Comparison of ENCODE assay signal across 8 cellular contexts in genomic region chr17:77444653-77445029, GRCh38.
DNase-seq lines count a peak whose midpoint lies in the region; ATAC-seq, FAIRE-seq and TF ChIP-seq lines count a peak whose summit lies in the region.

No MANE protein-coding gene starts in this region.

- in situ Hi-C loops in gastrocnemius medialis (cut with MboI; ENCODE audit: low sequenced_read_pairs in 4 of 4): no loop called here

- H3K9me3 ChIP-seq in MG63 (no peaks in the 10 kb centered on the region), esophagus (ENCODE audit: control insufficient read depth in 2 of 2, insufficient read depth in 1 of 2, low read depth in 1 of 2, low read length in 1 of 2) (no peaks in the 10 kb centered on the region), gastrocnemius medialis (no peaks in the 10 kb centered on the region)

- H3K27me3 ChIP-seq in MG63 (no peaks in the 10 kb centered on the region), esophagus (ENCODE audit: control insufficient read depth in 1 of 2, insufficient read depth in 2 of 2, low read length in 2 of 2) (no peaks in the 10 kb centered on the region), gastrocnemius medialis (no peaks in the 10 kb centered on the region)

- FAIRE-seq in GM12891 (lab: Jason Lieb, UNC): no peak

- peak overlapping the region; percentile 60 to 83 for H3K27ac ChIP-seq in esophagus (ENCODE audit: low read depth in 2 of 2, low read length in 1 of 2)
- H3K27ac ChIP-seq in gastrocnemius medialis: peak overlapping the region; percentile 42 to 63 (median 50)

- no peak overlapping the region for H3K4me3 ChIP-seq in MG63
- H3K4me3 ChIP-seq in esophagus (ENCODE audit: low read depth in 1 of 2, low read length in 2 of 2): no peak overlapping the region
- H3K4me3 ChIP-seq in gastrocnemius medialis: no peak overlapping the region

- TF ChIP-seq POLR2A in GM12891 (IDR thresholded peaks at IDR 0.05; ENCODE audit: low read depth, low read length) (no peak; the same call in 1 of the 2 replicates), gastrocnemius medialis (IDR thresholded peaks at IDR 0.05) (no peak)

- DNase-seq in GM12891 (ENCODE audit: insufficient read length, low spot score): no peak
- peak; percentile 89 for DNase-seq in MG63
- no peak for DNase-seq in gastrocnemius medialis
- DNase-seq in NCI-H748 (lab: John Stamatoyannopoulos, UW; ENCODE audit: unreplicated experiment): no peak
- DNase-seq in SW480 (ENCODE audit: low spot score): no peak
- no peak for DNase-seq in D341Med (ENCODE audit: low spot score)

- H3K36me3 ChIP-seq in MG63: peaks cover 43% of the 10 kb centered on the region
- peaks cover 0 to 4% of the 10 kb centered on the region in 2 donors for H3K36me3 ChIP-seq in esophagus (ENCODE audit: control insufficient read depth in 2 of 2, insufficient read depth in 2 of 2, low read length in 1 of 2)
- H3K36me3 ChIP-seq in gastrocnemius medialis: no peaks in the 10 kb centered on the region

- H3K4me1 ChIP-seq in esophagus (ENCODE audit: control insufficient read depth in 2 of 2, insufficient read depth in 2 of 2, low read length in 1 of 2) (peaks cover 6 to 30% of the 10 kb centered on the region in 2 donors), gastrocnemius medialis (peaks cover 42 to 43% of the 10 kb centered on the region in 2 donors)

- intact Hi-C loops in gastrocnemius medialis (cut with DNase I; ENCODE audit: low total_unique reads): no loop called here

- no peak for TF ChIP-seq CTCF in gastrocnemius medialis (IDR thresholded peaks at IDR 0.05 in 4 of 5, conservative IDR thresholded peaks at IDR 0.05 in 1 of 5)

- WGBS in esophagus, 2 donors: 25 to 40% methylated on average over 9 of the region's 9 CpGs

- ATAC-seq in gastrocnemius medialis (peak in 1 of 2 donors; percentile 14), HG02642 (IDR thresholded peaks at IDR 0.05; ENCODE audit: poor library complexity, unreplicated experiment) (no peak)

TF ChIP-seq in GM12891, 5 proteins besides CTCF, POLR2A, EP300 and RAD21:
- TF ChIP-seq SPI1 (IDR thresholded peaks at IDR 0.05; ENCODE audit: low read depth, low read length) (no peak), TAF1 (IDR thresholded peaks at IDR 0.05; ENCODE audit: low read depth, low read length) (0 out of 2 replicates have a peak, but pooled peaks have one; percentile 13)
